In the genomic region with DNA sequence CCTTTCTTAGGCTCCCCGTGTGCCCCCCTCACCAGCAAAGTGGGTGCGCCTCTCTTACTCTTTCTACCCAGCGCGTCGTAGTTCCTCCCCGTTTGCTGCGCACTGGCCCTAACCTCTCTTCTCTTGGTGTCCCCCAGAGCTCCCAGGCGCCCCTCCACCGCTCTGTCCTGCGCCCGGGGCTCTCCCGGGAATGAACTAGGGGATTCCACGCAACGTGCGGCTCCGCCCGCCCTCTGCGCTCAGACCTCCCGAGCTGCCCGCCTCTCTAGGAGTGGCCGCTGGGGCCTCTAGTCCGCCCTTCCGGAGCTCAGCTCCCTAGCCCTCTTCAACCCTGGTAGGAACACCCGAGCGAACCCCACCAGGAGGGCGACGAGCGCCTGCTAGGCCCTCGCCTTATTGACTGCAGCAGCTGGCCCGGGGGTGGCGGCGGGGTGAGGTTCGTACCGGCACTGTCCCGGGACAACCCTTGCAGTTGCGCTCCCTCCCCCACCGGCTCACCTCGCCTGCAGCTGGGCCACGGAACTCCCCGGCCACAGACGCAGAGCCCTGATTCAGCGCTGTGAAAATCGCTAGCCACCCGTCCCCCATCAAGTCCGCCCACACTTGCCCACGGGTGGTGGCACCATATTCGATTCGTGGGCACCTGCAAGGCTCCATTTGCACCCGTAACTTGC, we compare ENCODE assay signal across 10 cellular contexts. TPM values are rescaled to one million over a fixed set of nuclear protein-coding genes. Genes with fewer than 3 reads are reported as not detected.
DNase-seq lines count a peak whose midpoint lies in the region; ATAC-seq, FAIRE-seq and TF ChIP-seq lines count a peak whose summit lies in the region.
"Had no signal": no experiment of that assay in that cellular context is flagged by ENCODE, and none has a peak within 500 bp of the region (broad histone marks: within the 10 kb centered on the region; RNA-seq: fewer than 3 reads in every experiment).

No MANE protein-coding gene starts in this region.

- no peaks in the 10 kb centered on the region for H3K9me3 Mint-ChIP-seq in Calu3 (ENCODE audit: low read depth, unreplicated experiment)

- peak; percentile 38 for DNase-seq in Calu3
- DNase-seq in SK-N-DZ (ENCODE audit: low spot score) = peak; percentile 41
- peak; percentile 21 to 24 for DNase-seq in heart right ventricle
- DNase-seq in pancreas = peak in 1 of 6 donors; percentile 42
- DNase-seq in NCI-H1092 (lab: John Stamatoyannopoulos, UW) = no peak
- DNase-seq in LoVo (ENCODE audit: low spot score) = no peak
- DNase-seq in GM20000 (ENCODE audit: low spot score) = no peak

- H3K36me3 Mint-ChIP-seq in Calu3 (ENCODE audit: insufficient read depth, unreplicated experiment) = peaks cover 14% of the 10 kb centered on the region

- intact Hi-C loops in Calu3 (cut with micrococcal nuclease; ENCODE audit: unreplicated experiment) = no loop called here
- intact Hi-C loops in heart right ventricle (cut with DNase I) = loop anchor here in 1 of 10 donors (10.0 kb wide), 1 partner anchor 50 kb away; no protein-coding TSS in a partner anchor
- intact Hi-C loops in pancreas (cut with DNase I) = no loop called here

- WGBS in heart right ventricle, 2 donors = 1% methylated on average over 49 of the region's 49 CpGs
- 2% methylated on average over 48 to 49 of the region's 49 CpGs for WGBS in pancreas, 2 donors

- peak overlapping the region; percentile 38 to 69 (median 55) for H3K4me3 ChIP-seq in heart right ventricle
- peak overlapping the region in 1 of 4 donors; percentile 25 for H3K4me3 ChIP-seq in pancreas
- H3K4me3 ChIP-seq: SJSA1 had no signal

- H3K27ac Mint-ChIP-seq in Calu3 (ENCODE audit: unreplicated experiment) = no peak overlapping the region

- peaks cover 0 to 36% (median 17%) of the 10 kb centered on the region in 9 donors for H3K4me1 ChIP-seq in heart right ventricle
- no peaks in the 10 kb centered on the region for H3K4me1 ChIP-seq in pancreas
- H3K4me1 ChIP-seq: SJSA1 had no signal

- no peak for FAIRE-seq in pancreas (lab: Jason Lieb, UNC)

- H3K4me3 Mint-ChIP-seq in Calu3 (ENCODE audit: low read depth, unreplicated experiment) = peak overlapping the region; percentile 84

- peaks cover 0 to 73% (median 55%) of the 10 kb centered on the region in 7 donors for H3K27me3 ChIP-seq in heart right ventricle
- H3K27me3 ChIP-seq in pancreas = peaks cover 0 to 17% (median 1%) of the 10 kb centered on the region in 4 donors

- H3K27ac ChIP-seq in heart right ventricle = peak overlapping the region in 9 of 10 donors; percentile 38 to 88 (median 71)
- H3K27ac ChIP-seq in pancreas = no peak overlapping the region
- H3K27ac ChIP-seq: SJSA1 had no signal

- ATAC-seq in heart right ventricle (peak; percentile 74 to 86 (median 80)), pancreas (peak in 3 of 4 donors; percentile 28 to 38 (median 31)), GM21825 (IDR thresholded peaks at IDR 0.05; ENCODE audit: unreplicated experiment) (no peak)

- H3K9me3 ChIP-seq in heart right ventricle (no peaks in the 10 kb centered on the region), pancreas (no peaks in the 10 kb centered on the region)
- H3K9me3 ChIP-seq: SJSA1 had no signal

- H3K27me3 Mint-ChIP-seq in Calu3 (ENCODE audit: unreplicated experiment) = peaks cover 66% of the 10 kb centered on the region

- no TSS peak for BruUV-seq in Calu3 (replicated peaks; lab: Mats Ljungman, UMichigan)

- TF ChIP-seq CTCF in Calu3 (IDR thresholded peaks at IDR 0.05; ENCODE audit: unreplicated experiment) (no peak), heart right ventricle (IDR thresholded peaks at IDR 0.05) (peak in 1 of 9 donors; percentile 3), pancreas (IDR thresholded peaks at IDR 0.05) (no peak), GM20000 (IDR thresholded peaks at IDR 0.05; ENCODE audit: extremely low read depth, missing control alignments) (no peak)

- no peaks in the 10 kb centered on the region for H3K36me3 ChIP-seq in heart right ventricle
- no peaks in the 10 kb centered on the region for H3K36me3 ChIP-seq in pancreas
- H3K36me3 ChIP-seq: SJSA1 had no signal

- peaks cover 32% of the 10 kb centered on the region for H3K4me1 Mint-ChIP-seq in Calu3 (ENCODE audit: low read depth, unreplicated experiment)

- CTCF ChIA-PET in Calu3 (lab: Charles Lee) = no interaction called here

RNA-seq across cellular contexts. Expression of gene TMEM233, which starts 1.3 kb away (rescaled TPM):
- total RNA-seq in Calu3 (2022) = not detected in 2 replicates
- 0.15 and 0.37 TPM in 2 replicates for polyA plus RNA-seq in SK-N-DZ (2014; cell fraction: cytosol; rRNA removed)
- 0.07 TPM in 1 of 2 replicates, not detected in the other for polyA plus RNA-seq in SK-N-DZ (2014; cell fraction: nucleus; rRNA removed)
- under 1 TPM in 9 of 10 donors, not detected in 1; 0.10 to 0.92 (median 0.49) TPM for total RNA-seq in heart right ventricle
- under 1 TPM; 0.15 to 0.36 TPM for polyA plus RNA-seq in heart right ventricle
- under 1 TPM in 4 of 6 donors, not detected in 2; 0.05 to 0.52 (median 0.06) TPM for total RNA-seq in pancreas
- polyA plus RNA-seq in pancreas = under 1 TPM; 0.08 to 0.09 TPM
- total RNA-seq: HT-29, SJSA1 had no signal

Comparison
In these comparisons a context has a peak if more than half of its experiments do, and no peak if none do; other contexts are left out.
1. DNase-seq: peak in Calu3 (single experiment), SK-N-DZ (single experiment) and heart right ventricle (2 of 2); none in NCI-H1092 (single experiment), LoVo (single experiment) and GM20000 (single experiment).
2. H3K27ac ChIP-seq: peak in heart right ventricle (9 of 10); none in pancreas (0 of 4).